In the genomic region with DNA sequence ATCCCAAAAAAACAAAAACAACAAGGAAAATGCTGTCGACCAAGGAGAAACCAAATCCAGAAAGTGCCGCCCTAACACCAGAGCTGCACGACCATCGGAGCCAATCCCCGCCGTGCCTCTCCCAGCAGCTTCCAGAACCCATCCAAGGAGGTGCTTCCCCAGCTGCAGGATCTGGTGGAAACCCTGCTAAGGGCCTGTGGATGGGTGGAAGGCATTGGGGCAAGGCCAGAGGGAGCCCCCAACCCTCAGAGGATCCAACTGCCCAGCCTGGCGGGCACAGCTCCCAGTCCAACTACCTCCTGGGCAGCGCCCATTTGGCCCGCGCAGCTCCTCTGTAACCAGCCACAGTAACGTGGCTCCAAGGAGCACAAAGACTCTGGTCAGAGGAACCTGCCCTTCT, we compare ENCODE assay signal across 22 cellular contexts.
"Had no signal": no experiment of that assay in that cellular context is flagged by ENCODE, and none has a peak within 500 bp of the region (broad histone marks: within the 10 kb centered on the region; RNA-seq: fewer than 3 reads in every experiment).

No MANE protein-coding gene starts in this region.

- H3K27ac Mint-ChIP-seq: activated CD4-positive, alpha-beta T cell treated with anti-CD3 and anti-CD28 coated beads for 36 hours; activated T-cell treated with anti-CD3 and anti-CD28 coated beads, Interleukin-2, amount 50 U/mL, for 24 hours; dendritic cell treated with granulocyte-macrophage colony-stimulating factor and Interleukin-4, amounts not matched to agents 40 ng/mL and 50 ng/mL, for 4 days; natural killer cell treated with Interleukin-12 subunit alpha and Interleukin-12 subunit beta and Interleukin-15 and Interleukin-18, amount 100 ng/mL, for 72 hours; progenitor cell of endocrine pancreas; stimulated activated naive CD8-positive, alpha-beta T cell treated with anti-CD3 and anti-CD28 coated beads, Interleukin-15, Interleukin-2, amounts not matched to agents 100 ng/mL and 50 ng/mL, for 24 hours; T-cell; T-helper 2 cell treated with Interferon-gamma antibody and Interleukin-4, amounts not matched to agents 5 μg/mL and 100 μg/mL, for 36 hours had no signal

- DNase-seq: activated CD4-positive, alpha-beta T cell treated with anti-CD3 and anti-CD28 coated beads for 36 hours; activated CD4-positive, CD25-positive, alpha-beta regulatory T cell; activated CD8-positive, alpha-beta memory T cell treated with anti-CD3 and anti-CD28 coated beads, Interleukin-2, amount 50 U/mL, for 4 hours; activated gamma-delta T cell treated with Interleukin-2 at 50 U/mL for 16 hours; activated naive CD4-positive, alpha-beta T cell treated with anti-CD3 and anti-CD28 coated beads, Interleukin-2, amount 50 U/mL, for 16 hours; activated T-cell treated with anti-CD3 and anti-CD28 coated beads, Interleukin-2, amount 50 U/mL, for 24 hours; amniotic stem cell; brain microvascular endothelial cell; caudate nucleus; foreskin keratinocyte; left ventricle myocardium inferior; mucosa of descending colon; stimulated activated CD4-positive, alpha-beta T cell treated with anti-CD3 and anti-CD28 coated beads, Interleukin-4, amount 100 ng/mL, for 24 hours; T-cell; trophoblast cell had no signal

- H3K4me3 Mint-ChIP-seq: activated CD4-positive, alpha-beta T cell treated with anti-CD3 and anti-CD28 coated beads for 36 hours; activated T-cell treated with anti-CD3 and anti-CD28 coated beads, Interleukin-2, amount 50 U/mL, for 24 hours; dendritic cell treated with granulocyte-macrophage colony-stimulating factor and Interleukin-4, amounts not matched to agents 40 ng/mL and 50 ng/mL, for 4 days; natural killer cell treated with Interleukin-12 subunit alpha and Interleukin-12 subunit beta and Interleukin-15 and Interleukin-18, amount 100 ng/mL, for 72 hours; stimulated activated effector memory CD8-positive, alpha-beta T cell treated with anti-CD3 and anti-CD28 coated beads, Interleukin-12 subunit alpha, Interleukin-12 subunit beta, amount 100 ng/mL, for 72 hours; stimulated activated naive CD8-positive, alpha-beta T cell treated with anti-CD3 and anti-CD28 coated beads, Interleukin-15, Interleukin-2, amounts not matched to agents 100 ng/mL and 50 ng/mL, for 24 hours; T-cell; T-helper 2 cell treated with Interferon-gamma antibody and Interleukin-4, amounts not matched to agents 5 μg/mL and 100 μg/mL, for 36 hours had no signal

- H3K9me3 Mint-ChIP-seq: activated T-cell treated with anti-CD3 and anti-CD28 coated beads, Interleukin-2, amount 50 U/mL, for 24 hours; dendritic cell treated with granulocyte-macrophage colony-stimulating factor and Interleukin-4, amounts not matched to agents 40 ng/mL and 50 ng/mL, for 4 days; natural killer cell treated with Interleukin-12 subunit alpha and Interleukin-12 subunit beta and Interleukin-15 and Interleukin-18, amount 100 ng/mL, for 72 hours; stimulated activated effector memory CD8-positive, alpha-beta T cell treated with anti-CD3 and anti-CD28 coated beads, Interleukin-12 subunit alpha, Interleukin-12 subunit beta, amount 100 ng/mL, for 72 hours; stimulated activated naive CD8-positive, alpha-beta T cell treated with anti-CD3 and anti-CD28 coated beads, Interleukin-15, Interleukin-2, amounts not matched to agents 100 ng/mL and 50 ng/mL, for 24 hours; T-cell; T-helper 2 cell treated with Interferon-gamma antibody and Interleukin-4, amounts not matched to agents 5 μg/mL and 100 μg/mL, for 36 hours had no signal

- H3K36me3 Mint-ChIP-seq: natural killer cell treated with Interleukin-12 subunit alpha and Interleukin-12 subunit beta and Interleukin-15 and Interleukin-18, amount 100 ng/mL, for 72 hours; stimulated activated effector memory CD8-positive, alpha-beta T cell treated with anti-CD3 and anti-CD28 coated beads, Interleukin-12 subunit alpha, Interleukin-12 subunit beta, amount 100 ng/mL, for 72 hours had no signal

- ATAC-seq: activated CD4-positive, alpha-beta T cell treated with anti-CD3 and anti-CD28 coated beads for 36 hours; foreskin keratinocyte; mucosa of descending colon; right lobe of liver; stimulated activated effector memory CD8-positive, alpha-beta T cell treated with anti-CD3 and anti-CD28 coated beads, Interleukin-12 subunit alpha, Interleukin-12 subunit beta, amount 100 ng/mL, for 72 hours; T-cell had no signal

- H3K27me3 Mint-ChIP-seq: activated CD4-positive, alpha-beta T cell treated with anti-CD3 and anti-CD28 coated beads for 36 hours; activated T-cell treated with anti-CD3 and anti-CD28 coated beads, Interleukin-2, amount 50 U/mL, for 24 hours; dendritic cell treated with granulocyte-macrophage colony-stimulating factor and Interleukin-4, amounts not matched to agents 40 ng/mL and 50 ng/mL, for 4 days; natural killer cell treated with Interleukin-12 subunit alpha and Interleukin-12 subunit beta and Interleukin-15 and Interleukin-18, amount 100 ng/mL, for 72 hours; progenitor cell of endocrine pancreas; stimulated activated naive CD8-positive, alpha-beta T cell treated with anti-CD3 and anti-CD28 coated beads, Interleukin-15, Interleukin-2, amounts not matched to agents 100 ng/mL and 50 ng/mL, for 24 hours; T-cell had no signal
